2 cellular contexts compared by ENCODE assay signal in the genomic region with DNA sequence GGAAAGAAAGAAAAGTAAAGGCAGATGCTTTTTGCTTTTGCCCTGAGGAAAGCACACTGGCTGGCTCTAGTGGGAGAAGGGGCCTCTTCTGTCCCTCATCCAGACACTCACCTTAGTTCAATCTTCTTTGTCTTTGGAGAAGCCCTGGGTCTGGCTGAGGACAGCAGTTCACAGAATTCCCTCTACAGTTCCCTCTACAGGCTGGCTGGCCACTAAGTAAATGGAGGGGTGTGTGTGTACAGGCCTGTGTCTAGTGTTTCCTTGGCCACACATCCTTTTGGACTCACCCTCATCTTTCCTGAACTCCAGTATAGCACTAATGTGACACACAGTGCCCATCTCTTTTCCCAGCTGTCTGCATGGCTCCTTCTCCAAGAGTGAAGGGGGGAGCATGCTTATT.
TF ChIP-seq lines count a peak whose summit lies in the region.

No MANE protein-coding gene starts in this region.

TF ChIP-seq in A549, 52 proteins besides CTCF, POLR2A, EP300 and RAD21 (continued from another document):
- TF ChIP-seq, protein P1, sequence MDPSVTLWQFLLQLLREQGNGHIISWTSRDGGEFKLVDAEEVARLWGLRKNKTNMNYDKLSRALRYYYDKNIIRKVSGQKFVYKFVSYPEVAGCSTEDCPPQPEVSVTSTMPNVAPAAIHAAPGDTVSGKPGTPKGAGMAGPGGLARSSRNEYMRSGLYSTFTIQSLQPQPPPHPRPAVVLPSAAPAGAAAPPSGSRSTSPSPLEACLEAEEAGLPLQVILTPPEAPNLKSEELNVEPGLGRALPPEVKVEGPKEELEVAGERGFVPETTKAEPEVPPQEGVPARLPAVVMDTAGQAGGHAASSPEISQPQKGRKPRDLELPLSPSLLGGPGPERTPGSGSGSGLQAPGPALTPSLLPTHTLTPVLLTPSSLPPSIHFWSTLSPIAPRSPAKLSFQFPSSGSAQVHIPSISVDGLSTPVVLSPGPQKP (IDR thresholded peaks at IDR 0.05; ENCODE audit: low read depth, low read length): no peak
- TF ChIP-seq, protein P2, sequence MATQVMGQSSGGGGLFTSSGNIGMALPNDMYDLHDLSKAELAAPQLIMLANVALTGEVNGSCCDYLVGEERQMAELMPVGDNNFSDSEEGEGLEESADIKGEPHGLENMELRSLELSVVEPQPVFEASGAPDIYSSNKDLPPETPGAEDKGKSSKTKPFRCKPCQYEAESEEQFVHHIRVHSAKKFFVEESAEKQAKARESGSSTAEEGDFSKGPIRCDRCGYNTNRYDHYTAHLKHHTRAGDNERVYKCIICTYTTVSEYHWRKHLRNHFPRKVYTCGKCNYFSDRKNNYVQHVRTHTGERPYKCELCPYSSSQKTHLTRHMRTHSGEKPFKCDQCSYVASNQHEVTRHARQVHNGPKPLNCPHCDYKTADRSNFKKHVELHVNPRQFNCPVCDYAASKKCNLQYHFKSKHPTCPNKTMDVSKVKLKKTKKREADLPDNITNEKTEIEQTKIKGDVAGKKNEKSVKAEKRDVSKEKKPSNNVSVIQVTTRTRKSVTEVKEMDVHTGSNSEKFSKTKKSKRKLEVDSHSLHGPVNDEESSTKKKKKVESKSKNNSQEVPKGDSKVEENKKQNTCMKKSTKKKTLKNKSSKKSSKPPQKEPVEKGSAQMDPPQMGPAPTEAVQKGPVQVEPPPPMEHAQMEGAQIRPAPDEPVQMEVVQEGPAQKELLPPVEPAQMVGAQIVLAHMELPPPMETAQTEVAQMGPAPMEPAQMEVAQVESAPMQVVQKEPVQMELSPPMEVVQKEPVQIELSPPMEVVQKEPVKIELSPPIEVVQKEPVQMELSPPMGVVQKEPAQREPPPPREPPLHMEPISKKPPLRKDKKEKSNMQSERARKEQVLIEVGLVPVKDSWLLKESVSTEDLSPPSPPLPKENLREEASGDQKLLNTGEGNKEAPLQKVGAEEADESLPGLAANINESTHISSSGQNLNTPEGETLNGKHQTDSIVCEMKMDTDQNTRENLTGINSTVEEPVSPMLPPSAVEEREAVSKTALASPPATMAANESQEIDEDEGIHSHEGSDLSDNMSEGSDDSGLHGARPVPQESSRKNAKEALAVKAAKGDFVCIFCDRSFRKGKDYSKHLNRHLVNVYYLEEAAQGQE (IDR thresholded peaks at IDR 0.05): no peak
- no peak for TF ChIP-seq KDM1A (IDR thresholded peaks at IDR 0.05; ENCODE audit: low read depth)
- no peak for TF ChIP-seq CHD2 (IDR thresholded peaks at IDR 0.05; ENCODE audit: low read length, partially characterized antibody)
- no peak for TF ChIP-seq MYC (IDR thresholded peaks at IDR 0.05; ENCODE audit: borderline replicate concordance, low read length)
- no peak for TF ChIP-seq ZFP36 (IDR thresholded peaks at IDR 0.05; ENCODE audit: borderline replicate concordance, partially characterized antibody)
- TF ChIP-seq, protein P3, sequence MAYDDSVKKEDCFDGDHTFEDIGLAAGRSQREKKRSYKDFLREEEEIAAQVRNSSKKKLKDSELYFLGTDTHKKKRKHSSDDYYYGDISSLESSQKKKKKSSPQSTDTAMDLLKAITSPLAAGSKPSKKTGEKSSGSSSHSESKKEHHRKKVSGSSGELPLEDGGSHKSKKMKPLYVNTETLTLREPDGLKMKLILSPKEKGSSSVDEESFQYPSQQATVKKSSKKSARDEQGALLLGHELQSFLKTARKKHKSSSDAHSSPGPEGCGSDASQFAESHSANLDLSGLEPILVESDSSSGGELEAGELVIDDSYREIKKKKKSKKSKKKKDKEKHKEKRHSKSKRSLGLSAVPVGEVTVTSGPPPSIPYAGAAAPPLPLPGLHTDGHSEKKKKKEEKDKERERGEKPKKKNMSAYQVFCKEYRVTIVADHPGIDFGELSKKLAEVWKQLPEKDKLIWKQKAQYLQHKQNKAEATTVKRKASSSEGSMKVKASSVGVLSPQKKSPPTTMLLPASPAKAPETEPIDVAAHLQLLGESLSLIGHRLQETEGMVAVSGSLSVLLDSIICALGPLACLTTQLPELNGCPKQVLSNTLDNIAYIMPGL (CRISPR knock-in tag; IDR thresholded peaks at IDR 0.05; ENCODE audit: borderline replicate concordance): no peak
- TF ChIP-seq, protein P4, sequence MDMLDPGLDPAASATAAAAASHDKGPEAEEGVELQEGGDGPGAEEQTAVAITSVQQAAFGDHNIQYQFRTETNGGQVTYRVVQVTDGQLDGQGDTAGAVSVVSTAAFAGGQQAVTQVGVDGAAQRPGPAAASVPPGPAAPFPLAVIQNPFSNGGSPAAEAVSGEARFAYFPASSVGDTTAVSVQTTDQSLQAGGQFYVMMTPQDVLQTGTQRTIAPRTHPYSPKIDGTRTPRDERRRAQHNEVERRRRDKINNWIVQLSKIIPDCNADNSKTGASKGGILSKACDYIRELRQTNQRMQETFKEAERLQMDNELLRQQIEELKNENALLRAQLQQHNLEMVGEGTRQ (IDR thresholded peaks at IDR 0.05): no peak
- no peak for TF ChIP-seq KDM5A (IDR thresholded peaks at IDR 0.05)
- no peak for TF ChIP-seq FOXS1 (CRISPR knock-in tag; IDR thresholded peaks at IDR 0.05)

TF ChIP-seq in GM23338, 12 proteins besides CTCF, POLR2A, EP300 and RAD21 (continued from another document):
- TF ChIP-seq, protein P2 (IDR thresholded peaks at IDR 0.05; ENCODE audit: unreplicated experiment): no peak
- TF ChIP-seq STAT1 (IDR thresholded peaks at IDR 0.05; ENCODE audit: unreplicated experiment): no peak
- TF ChIP-seq, protein P5, sequence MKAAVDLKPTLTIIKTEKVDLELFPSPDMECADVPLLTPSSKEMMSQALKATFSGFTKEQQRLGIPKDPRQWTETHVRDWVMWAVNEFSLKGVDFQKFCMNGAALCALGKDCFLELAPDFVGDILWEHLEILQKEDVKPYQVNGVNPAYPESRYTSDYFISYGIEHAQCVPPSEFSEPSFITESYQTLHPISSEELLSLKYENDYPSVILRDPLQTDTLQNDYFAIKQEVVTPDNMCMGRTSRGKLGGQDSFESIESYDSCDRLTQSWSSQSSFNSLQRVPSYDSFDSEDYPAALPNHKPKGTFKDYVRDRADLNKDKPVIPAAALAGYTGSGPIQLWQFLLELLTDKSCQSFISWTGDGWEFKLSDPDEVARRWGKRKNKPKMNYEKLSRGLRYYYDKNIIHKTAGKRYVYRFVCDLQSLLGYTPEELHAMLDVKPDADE (IDR thresholded peaks at IDR 0.05): no peak
- TF ChIP-seq ZNF114 (CRISPR knock-in tag; IDR thresholded peaks at IDR 0.05): no peak
- TF ChIP-seq CREB1 (CRISPR knock-in tag; IDR thresholded peaks at IDR 0.05; ENCODE audit: low read depth): no peak
- TF ChIP-seq, protein P6, sequence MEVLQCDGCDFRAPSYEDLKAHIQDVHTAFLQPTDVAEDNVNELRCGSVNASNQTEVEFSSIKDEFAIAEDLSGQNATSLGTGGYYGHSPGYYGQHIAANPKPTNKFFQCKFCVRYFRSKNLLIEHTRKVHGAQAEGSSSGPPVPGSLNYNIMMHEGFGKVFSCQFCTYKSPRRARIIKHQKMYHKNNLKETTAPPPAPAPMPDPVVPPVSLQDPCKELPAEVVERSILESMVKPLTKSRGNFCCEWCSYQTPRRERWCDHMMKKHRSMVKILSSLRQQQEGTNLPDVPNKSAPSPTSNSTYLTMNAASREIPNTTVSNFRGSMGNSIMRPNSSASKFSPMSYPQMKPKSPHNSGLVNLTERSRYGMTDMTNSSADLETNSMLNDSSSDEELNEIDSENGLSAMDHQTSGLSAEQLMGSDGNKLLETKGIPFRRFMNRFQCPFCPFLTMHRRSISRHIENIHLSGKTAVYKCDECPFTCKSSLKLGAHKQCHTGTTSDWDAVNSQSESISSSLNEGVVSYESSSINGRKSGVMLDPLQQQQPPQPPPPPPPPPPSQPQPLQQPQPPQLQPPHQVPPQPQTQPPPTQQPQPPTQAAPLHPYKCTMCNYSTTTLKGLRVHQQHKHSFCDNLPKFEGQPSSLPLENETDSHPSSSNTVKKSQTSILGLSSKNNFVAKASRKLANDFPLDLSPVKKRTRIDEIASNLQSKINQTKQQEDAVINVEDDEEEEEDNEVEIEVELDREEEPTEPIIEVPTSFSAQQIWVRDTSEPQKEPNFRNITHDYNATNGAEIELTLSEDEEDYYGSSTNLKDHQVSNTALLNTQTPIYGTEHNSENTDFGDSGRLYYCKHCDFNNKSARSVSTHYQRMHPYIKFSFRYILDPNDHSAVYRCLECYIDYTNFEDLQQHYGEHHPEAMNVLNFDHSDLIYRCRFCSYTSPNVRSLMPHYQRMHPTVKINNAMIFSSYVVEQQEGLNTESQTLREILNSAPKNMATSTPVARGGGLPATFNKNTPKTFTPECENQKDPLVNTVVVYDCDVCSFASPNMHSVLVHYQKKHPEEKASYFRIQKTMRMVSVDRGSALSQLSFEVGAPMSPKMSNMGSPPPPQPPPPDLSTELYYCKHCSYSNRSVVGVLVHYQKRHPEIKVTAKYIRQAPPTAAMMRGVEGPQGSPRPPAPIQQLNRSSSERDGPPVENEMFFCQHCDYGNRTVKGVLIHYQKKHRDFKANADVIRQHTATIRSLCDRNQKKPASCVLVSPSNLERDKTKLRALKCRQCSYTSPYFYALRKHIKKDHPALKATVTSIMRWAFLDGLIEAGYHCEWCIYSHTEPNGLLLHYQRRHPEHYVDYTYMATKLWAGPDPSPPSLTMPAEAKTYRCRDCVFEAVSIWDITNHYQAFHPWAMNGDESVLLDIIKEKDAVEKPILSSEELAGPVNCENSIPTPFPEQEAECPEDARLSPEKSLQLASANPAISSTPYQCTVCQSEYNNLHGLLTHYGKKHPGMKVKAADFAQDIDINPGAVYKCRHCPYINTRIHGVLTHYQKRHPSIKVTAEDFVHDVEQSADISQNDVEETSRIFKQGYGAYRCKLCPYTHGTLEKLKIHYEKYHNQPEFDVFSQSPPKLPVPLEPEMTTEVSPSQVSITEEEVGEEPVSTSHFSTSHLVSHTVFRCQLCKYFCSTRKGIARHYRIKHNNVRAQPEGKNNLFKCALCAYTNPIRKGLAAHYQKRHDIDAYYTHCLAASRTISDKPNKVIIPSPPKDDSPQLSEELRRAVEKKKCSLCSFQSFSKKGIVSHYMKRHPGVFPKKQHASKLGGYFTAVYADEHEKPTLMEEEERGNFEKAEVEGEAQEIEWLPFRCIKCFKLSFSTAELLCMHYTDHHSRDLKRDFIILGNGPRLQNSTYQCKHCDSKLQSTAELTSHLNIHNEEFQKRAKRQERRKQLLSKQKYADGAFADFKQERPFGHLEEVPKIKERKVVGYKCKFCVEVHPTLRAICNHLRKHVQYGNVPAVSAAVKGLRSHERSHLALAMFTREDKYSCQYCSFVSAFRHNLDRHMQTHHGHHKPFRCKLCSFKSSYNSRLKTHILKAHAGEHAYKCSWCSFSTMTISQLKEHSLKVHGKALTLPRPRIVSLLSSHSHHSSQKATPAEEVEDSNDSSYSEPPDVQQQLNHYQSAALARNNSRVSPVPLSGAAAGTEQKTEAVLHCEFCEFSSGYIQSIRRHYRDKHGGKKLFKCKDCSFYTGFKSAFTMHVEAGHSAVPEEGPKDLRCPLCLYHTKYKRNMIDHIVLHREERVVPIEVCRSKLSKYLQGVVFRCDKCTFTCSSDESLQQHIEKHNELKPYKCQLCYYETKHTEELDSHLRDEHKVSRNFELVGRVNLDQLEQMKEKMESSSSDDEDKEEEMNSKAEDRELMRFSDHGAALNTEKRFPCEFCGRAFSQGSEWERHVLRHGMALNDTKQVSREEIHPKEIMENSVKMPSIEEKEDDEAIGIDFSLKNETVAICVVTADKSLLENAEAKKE (CRISPR knock-in tag; IDR thresholded peaks at IDR 0.05): no peak
- TF ChIP-seq JUNB (IDR thresholded peaks at IDR 0.05; ENCODE audit: unreplicated experiment): no peak
- no peak for TF ChIP-seq POLR2AphosphoS5 (IDR thresholded peaks at IDR 0.05; ENCODE audit: low read depth)
- no peak for TF ChIP-seq NANOG (IDR thresholded peaks at IDR 0.05; ENCODE audit: borderline replicate concordance)
